Comparison of ENCODE assay signal across 8 cellular contexts in genomic region chr17:34980353-34980680, GRCh38. TPM values are rescaled to one million over a fixed set of nuclear protein-coding genes. Genes with fewer than 3 reads are reported as not detected.
DNase-seq lines count a peak whose midpoint lies in the region; ATAC-seq and TF ChIP-seq lines count a peak whose summit lies in the region.

TSS of gene LIG3 (plus strand) at chr17:34980512. CDS start at chr17:34983006, 2,494 bp downstream.

- TF ChIP-seq CTCF in BE2C (IDR thresholded peaks at IDR 0.05; ENCODE audit: low read depth, low read length) = no peak

- DNase-seq in BE2C (peak; percentile 96), NCI-H526 (lab: John Stamatoyannopoulos, UW) (peak; percentile 84 to 96)
- peak; percentile 97 for DNase-seq in activated CD4-positive, alpha-beta T cell treated with anti-CD3 and anti-CD28 coated beads for 48 hours
- DNase-seq in stimulated activated CD4-positive, alpha-beta T cell treated with anti-CD3 and anti-CD28 coated beads, Interleukin-1b, Interleukin-23, amount 100 ng/mL, for 24 hours (ENCODE audit: low read depth in 4 of 4, low spot score in 1 of 4) = peak; percentile 81 to 95 (median 90)

- H3K27me3 ChIP-seq in BE2C (no peaks in the 10 kb centered on the region), layer of hippocampus (ENCODE audit: control insufficient read depth, insufficient read depth, low read length) (no peaks in the 10 kb centered on the region)

- H3K36me3 ChIP-seq in BE2C = peaks cover 20% of the 10 kb centered on the region

- H3K27ac ChIP-seq in cingulate gyrus (ENCODE audit: low read depth, low read length) = peak within 1 kb of the TSS; percentile 85
- peak within 1 kb of the TSS; percentile 96 for H3K27ac ChIP-seq in layer of hippocampus (ENCODE audit: low read depth, low read length)

- peaks cover 7% of the 10 kb centered on the region for H3K4me1 ChIP-seq in BE2C

- H3K9me3 ChIP-seq in BE2C = no peaks in the 10 kb centered on the region

- peak; percentile 88 for ATAC-seq in GM19324 (IDR thresholded peaks at IDR 0.05; ENCODE audit: low FRiP score, unreplicated experiment)
- peak; percentile 79 for ATAC-seq in HG03460 (IDR thresholded peaks at IDR 0.05; ENCODE audit: unreplicated experiment)

- peak within 1 kb of the TSS; percentile 79 for H3K4me3 ChIP-seq in BE2C (ENCODE audit: low read depth, low read length)

RNA-seq across cellular contexts. Expression of gene LIG3, which starts in this region (rescaled TPM):
- 86.0 TPM for polyA plus RNA-seq in BE2C (2012; ENCODE audit: insufficient read depth, insufficient read length, low read depth)

Comparison
In these comparisons a context has a peak if more than half of its experiments do, and no peak if none do; other contexts are left out.
1. Peak in every context shown above with its lines: DNase-seq, ATAC-seq, H3K4me3 ChIP-seq and H3K27ac ChIP-seq.